ENCODE assay signal across 1 cellular context in genomic region chr3:170003881-170004356, GRCh38.
TF ChIP-seq lines count a peak whose summit lies in the region.

No MANE protein-coding gene starts in this region.

TF ChIP-seq in HepG2, 621 proteins besides CTCF, POLR2A, EP300 and RAD21 (continued from another document and continues in another):
- TF ChIP-seq, protein P1, sequence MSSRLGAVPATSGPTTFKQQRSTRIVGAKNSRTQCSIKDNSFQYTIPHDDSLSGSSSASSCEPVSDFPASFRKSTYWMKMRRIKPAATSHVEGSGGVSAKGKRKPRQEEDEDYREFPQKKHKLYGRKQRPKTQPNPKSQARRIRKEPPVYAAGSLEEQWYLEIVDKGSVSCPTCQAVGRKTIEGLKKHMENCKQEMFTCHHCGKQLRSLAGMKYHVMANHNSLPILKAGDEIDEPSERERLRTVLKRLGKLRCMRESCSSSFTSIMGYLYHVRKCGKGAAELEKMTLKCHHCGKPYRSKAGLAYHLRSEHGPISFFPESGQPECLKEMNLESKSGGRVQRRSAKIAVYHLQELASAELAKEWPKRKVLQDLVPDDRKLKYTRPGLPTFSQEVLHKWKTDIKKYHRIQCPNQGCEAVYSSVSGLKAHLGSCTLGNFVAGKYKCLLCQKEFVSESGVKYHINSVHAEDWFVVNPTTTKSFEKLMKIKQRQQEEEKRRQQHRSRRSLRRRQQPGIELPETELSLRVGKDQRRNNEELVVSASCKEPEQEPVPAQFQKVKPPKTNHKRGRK (CRISPR knock-in tag; IDR thresholded peaks at IDR 0.05), result no peak
- TF ChIP-seq RAD51 (IDR thresholded peaks at IDR 0.05; ENCODE audit: borderline replicate concordance) (no peak), ZBTB21 (CRISPR knock-in tag; IDR thresholded peaks at IDR 0.05) (no peak), TBP (CRISPR knock-in tag; IDR thresholded peaks at IDR 0.05) (no peak), ARID2 (CRISPR knock-in tag; IDR thresholded peaks at IDR 0.05; ENCODE audit: borderline replicate concordance) (no peak), MEIS1 (CRISPR knock-in tag; IDR thresholded peaks at IDR 0.05; ENCODE audit: borderline replicate concordance) (no peak), CENPT (CRISPR knock-in tag; IDR thresholded peaks at IDR 0.05; ENCODE audit: low read depth) (no peak), ELF3 (CRISPR knock-in tag; IDR thresholded peaks at IDR 0.05) (peak; percentile 82), U2AF2 (IDR thresholded peaks at IDR 0.05; ENCODE audit: low read depth, low read length) (no peak), NCOA2 (CRISPR knock-in tag; IDR thresholded peaks at IDR 0.05) (peak; percentile 96), WIZ (CRISPR knock-in tag; IDR thresholded peaks at IDR 0.05) (no peak), SMARCC2 (IDR thresholded peaks at IDR 0.05) (no peak), ZNF749 (CRISPR knock-in tag; IDR thresholded peaks at IDR 0.05; ENCODE audit: borderline replicate concordance) (no peak), ZFP62 (CRISPR knock-in tag; IDR thresholded peaks at IDR 0.05) (no peak), TMF1 (CRISPR knock-in tag; IDR thresholded peaks at IDR 0.05; ENCODE audit: low read depth) (no peak), ZNF687 (CRISPR knock-in tag; IDR thresholded peaks at IDR 0.05) (no peak), TP53 (CRISPR knock-in tag; conservative IDR thresholded peaks at IDR 0.05) (no peak), MED13 (CRISPR knock-in tag; IDR thresholded peaks at IDR 0.05) (peak; percentile 68; the same call in 1 of the 2 replicates), CREB1 (IDR thresholded peaks at IDR 0.05) (no peak), CREB1 (CRISPR knock-in tag; IDR thresholded peaks at IDR 0.05) (0 out of 2 replicates have a peak, but pooled peaks have one; percentile 30), ZKSCAN1 (IDR thresholded peaks at IDR 0.05; ENCODE audit: low read length) (no peak), NFIB (CRISPR knock-in tag; IDR thresholded peaks at IDR 0.05; ENCODE audit: borderline replicate concordance) (no peak), ZNF225 (CRISPR knock-in tag; IDR thresholded peaks at IDR 0.05) (no peak), ZNF768 (CRISPR knock-in tag; IDR thresholded peaks at IDR 0.05) (no peak), ATF7 (IDR thresholded peaks at IDR 0.05) (no peak), ATF7 (CRISPR knock-in tag; IDR thresholded peaks at IDR 0.05) (no peak), RFX1 (IDR thresholded peaks at IDR 0.05) (no peak), JDP2 (CRISPR knock-in tag; IDR thresholded peaks at IDR 0.05; ENCODE audit: borderline replicate concordance) (no peak), HDAC2 (CRISPR knock-in tag; IDR thresholded peaks at IDR 0.05) (peak; percentile 85), SKI (IDR thresholded peaks at IDR 0.05; ENCODE audit: partially characterized antibody) (no peak), ZNF737 (CRISPR knock-in tag; IDR thresholded peaks at IDR 0.05; ENCODE audit: borderline replicate concordance) (no peak), ZBTB38 (CRISPR knock-in tag; IDR thresholded peaks at IDR 0.05) (0 out of 2 replicates have a peak, but pooled peaks have one; percentile 37), ARNT (IDR thresholded peaks at IDR 0.05) (no peak), ZNF772 (CRISPR knock-in tag; IDR thresholded peaks at IDR 0.05) (peak; percentile 57; the same call in 1 of the 2 replicates), RBAK (CRISPR knock-in tag; IDR thresholded peaks at IDR 0.05) (no peak), YEATS4 (CRISPR knock-in tag; IDR thresholded peaks at IDR 0.05; ENCODE audit: borderline replicate concordance) (no peak), BRD4 (CRISPR knock-in tag; IDR thresholded peaks at IDR 0.05) (no peak), KAT2B (IDR thresholded peaks at IDR 0.05; ENCODE audit: borderline replicate concordance, low read depth, low read length) (no peak), MEF2D (CRISPR knock-in tag; IDR thresholded peaks at IDR 0.05) (no peak), ZNF572 (CRISPR knock-in tag; IDR thresholded peaks at IDR 0.05) (no peak), ATF7-NPFF (CRISPR knock-in tag; IDR thresholded peaks at IDR 0.05; ENCODE audit: low read depth) (no peak), ZNF10 (CRISPR knock-in tag; IDR thresholded peaks at IDR 0.05; ENCODE audit: borderline replicate concordance, low read depth) (no peak)
- TF ChIP-seq, protein P2, sequence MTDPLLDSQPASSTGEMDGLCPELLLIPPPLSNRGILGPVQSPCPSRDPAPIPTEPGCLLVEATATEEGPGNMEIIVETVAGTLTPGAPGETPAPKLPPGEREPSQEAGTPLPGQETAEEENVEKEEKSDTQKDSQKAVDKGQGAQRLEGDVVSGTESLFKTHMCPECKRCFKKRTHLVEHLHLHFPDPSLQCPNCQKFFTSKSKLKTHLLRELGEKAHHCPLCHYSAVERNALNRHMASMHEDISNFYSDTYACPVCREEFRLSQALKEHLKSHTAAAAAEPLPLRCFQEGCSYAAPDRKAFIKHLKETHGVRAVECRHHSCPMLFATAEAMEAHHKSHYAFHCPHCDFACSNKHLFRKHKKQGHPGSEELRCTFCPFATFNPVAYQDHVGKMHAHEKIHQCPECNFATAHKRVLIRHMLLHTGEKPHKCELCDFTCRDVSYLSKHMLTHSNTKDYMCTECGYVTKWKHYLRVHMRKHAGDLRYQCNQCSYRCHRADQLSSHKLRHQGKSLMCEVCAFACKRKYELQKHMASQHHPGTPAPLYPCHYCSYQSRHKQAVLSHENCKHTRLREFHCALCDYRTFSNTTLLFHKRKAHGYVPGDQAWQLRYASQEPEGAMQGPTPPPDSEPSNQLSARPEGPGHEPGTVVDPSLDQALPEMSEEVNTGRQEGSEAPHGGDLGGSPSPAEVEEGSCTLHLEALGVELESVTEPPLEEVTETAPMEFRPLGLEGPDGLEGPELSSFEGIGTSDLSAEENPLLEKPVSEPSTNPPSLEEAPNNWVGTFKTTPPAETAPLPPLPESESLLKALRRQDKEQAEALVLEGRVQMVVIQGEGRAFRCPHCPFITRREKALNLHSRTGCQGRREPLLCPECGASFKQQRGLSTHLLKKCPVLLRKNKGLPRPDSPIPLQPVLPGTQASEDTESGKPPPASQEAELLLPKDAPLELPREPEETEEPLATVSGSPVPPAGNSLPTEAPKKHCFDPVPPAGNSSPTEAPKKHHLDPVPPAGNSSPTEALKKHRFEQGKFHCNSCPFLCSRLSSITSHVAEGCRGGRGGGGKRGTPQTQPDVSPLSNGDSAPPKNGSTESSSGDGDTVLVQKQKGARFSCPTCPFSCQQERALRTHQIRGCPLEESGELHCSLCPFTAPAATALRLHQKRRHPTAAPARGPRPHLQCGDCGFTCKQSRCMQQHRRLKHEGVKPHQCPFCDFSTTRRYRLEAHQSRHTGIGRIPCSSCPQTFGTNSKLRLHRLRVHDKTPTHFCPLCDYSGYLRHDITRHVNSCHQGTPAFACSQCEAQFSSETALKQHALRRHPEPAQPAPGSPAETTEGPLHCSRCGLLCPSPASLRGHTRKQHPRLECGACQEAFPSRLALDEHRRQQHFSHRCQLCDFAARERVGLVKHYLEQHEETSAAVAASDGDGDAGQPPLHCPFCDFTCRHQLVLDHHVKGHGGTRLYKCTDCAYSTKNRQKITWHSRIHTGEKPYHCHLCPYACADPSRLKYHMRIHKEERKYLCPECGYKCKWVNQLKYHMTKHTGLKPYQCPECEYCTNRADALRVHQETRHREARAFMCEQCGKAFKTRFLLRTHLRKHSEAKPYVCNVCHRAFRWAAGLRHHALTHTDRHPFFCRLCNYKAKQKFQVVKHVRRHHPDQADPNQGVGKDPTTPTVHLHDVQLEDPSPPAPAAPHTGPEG (CRISPR knock-in tag; IDR thresholded peaks at IDR 0.05), result no peak
- TF ChIP-seq, protein P3, sequence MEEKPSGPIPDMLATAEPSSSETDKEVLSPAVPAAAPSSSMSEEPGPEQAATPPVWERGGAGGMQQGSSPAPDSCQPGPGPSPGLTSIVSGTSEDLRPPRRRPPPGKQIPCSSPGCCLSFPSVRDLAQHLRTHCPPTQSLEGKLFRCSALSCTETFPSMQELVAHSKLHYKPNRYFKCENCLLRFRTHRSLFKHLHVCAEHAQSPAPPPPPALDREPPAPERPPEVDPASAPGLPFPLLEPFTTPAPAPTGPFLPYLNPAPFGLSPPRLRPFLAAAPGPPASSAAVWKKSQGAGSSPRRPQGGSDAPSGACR (CRISPR knock-in tag; IDR thresholded peaks at IDR 0.05), result no peak
- TF ChIP-seq, protein P4, sequence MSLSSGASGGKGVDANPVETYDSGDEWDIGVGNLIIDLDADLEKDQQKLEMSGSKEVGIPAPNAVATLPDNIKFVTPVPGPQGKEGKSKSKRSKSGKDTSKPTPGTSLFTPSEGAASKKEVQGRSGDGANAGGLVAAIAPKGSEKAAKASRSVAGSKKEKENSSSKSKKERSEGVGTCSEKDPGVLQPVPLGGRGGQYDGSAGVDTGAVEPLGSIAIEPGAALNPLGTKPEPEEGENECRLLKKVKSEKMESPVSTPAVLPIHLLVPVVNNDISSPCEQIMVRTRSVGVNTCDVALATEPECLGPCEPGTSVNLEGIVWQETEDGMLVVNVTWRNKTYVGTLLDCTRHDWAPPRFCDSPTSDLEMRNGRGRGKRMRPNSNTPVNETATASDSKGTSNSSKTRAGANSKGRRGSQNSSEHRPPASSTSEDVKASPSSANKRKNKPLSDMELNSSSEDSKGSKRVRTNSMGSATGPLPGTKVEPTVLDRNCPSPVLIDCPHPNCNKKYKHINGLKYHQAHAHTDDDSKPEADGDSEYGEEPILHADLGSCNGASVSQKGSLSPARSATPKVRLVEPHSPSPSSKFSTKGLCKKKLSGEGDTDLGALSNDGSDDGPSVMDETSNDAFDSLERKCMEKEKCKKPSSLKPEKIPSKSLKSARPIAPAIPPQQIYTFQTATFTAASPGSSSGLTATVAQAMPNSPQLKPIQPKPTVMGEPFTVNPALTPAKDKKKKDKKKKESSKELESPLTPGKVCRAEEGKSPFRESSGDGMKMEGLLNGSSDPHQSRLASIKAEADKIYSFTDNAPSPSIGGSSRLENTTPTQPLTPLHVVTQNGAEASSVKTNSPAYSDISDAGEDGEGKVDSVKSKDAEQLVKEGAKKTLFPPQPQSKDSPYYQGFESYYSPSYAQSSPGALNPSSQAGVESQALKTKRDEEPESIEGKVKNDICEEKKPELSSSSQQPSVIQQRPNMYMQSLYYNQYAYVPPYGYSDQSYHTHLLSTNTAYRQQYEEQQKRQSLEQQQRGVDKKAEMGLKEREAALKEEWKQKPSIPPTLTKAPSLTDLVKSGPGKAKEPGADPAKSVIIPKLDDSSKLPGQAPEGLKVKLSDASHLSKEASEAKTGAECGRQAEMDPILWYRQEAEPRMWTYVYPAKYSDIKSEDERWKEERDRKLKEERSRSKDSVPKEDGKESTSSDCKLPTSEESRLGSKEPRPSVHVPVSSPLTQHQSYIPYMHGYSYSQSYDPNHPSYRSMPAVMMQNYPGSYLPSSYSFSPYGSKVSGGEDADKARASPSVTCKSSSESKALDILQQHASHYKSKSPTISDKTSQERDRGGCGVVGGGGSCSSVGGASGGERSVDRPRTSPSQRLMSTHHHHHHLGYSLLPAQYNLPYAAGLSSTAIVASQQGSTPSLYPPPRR (CRISPR knock-in tag; IDR thresholded peaks at IDR 0.05; ENCODE audit: borderline replicate concordance), result peak; percentile 63; the same call in 1 of the 2 replicates
- TF ChIP-seq, protein P5, sequence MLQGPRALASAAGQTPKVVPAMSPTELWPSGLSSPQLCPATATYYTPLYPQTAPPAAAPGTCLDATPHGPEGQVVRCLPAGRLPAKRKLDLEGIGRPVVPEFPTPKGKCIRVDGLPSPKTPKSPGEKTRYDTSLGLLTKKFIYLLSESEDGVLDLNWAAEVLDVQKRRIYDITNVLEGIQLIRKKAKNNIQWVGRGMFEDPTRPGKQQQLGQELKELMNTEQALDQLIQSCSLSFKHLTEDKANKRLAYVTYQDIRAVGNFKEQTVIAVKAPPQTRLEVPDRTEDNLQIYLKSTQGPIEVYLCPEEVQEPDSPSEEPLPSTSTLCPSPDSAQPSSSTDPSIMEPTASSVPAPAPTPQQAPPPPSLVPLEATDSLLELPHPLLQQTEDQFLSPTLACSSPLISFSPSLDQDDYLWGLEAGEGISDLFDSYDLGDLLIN (CRISPR knock-in tag; IDR thresholded peaks at IDR 0.05; ENCODE audit: borderline replicate concordance), result no peak
